Comparison of ENCODE assay signal across 36 cellular contexts in genomic region chr22:32735516-32735915, GRCh38.
"Had no signal": no experiment of that assay in that cellular context is flagged by ENCODE, and none has a peak within 500 bp of the region (broad histone marks: within the 10 kb centered on the region; RNA-seq: fewer than 3 reads in every experiment).

No MANE protein-coding gene starts in this region.

- FAIRE-seq: astrocyte had no signal

- H3K4me1 Mint-ChIP-seq: activated CD4-positive, alpha-beta T cell treated with anti-CD3 and anti-CD28 coated beads for 36 hours; activated CD4-positive, alpha-beta T cell treated with anti-CD3 and anti-CD28 coated beads, Interleukin-2, amount 10 ng/mL, durations not matched to agents 7 days and 5 days; WTC11 had no signal

- H3K4me1 ChIP-seq: adrenal gland, body of pancreas, breast epithelium, Peyer's patch, SJSA1 had no signal

- H3K27me3 ChIP-seq: adrenal gland, body of pancreas, breast epithelium, Peyer's patch, SJSA1 had no signal

- H3K36me3 ChIP-seq: adrenal gland, breast epithelium, Peyer's patch, SJSA1 had no signal

- H3K4me3 Mint-ChIP-seq: activated CD4-positive, alpha-beta T cell treated with anti-CD3 and anti-CD28 coated beads for 36 hours; activated CD4-positive, alpha-beta T cell treated with anti-CD3 and anti-CD28 coated beads, Interleukin-2, amount 10 ng/mL, durations not matched to agents 7 days and 5 days; activated CD8-positive, alpha-beta T cell treated with anti-CD3 and anti-CD28 coated beads, Interleukin-2, amount 10 ng/mL, durations not matched to agents 7 days and 5 days; activated T-cell treated with anti-CD3 and anti-CD28 coated beads, Interleukin-2, amount 50 U/mL, for 24 hours; T-helper 1 cell treated with Interleukin-12 subunit alpha and Interleukin-12 subunit beta and Interleukin-4 antibody, amounts not matched to agents 30 μg/mL and 1 μg/mL, for 36 hours; T-helper 2 cell treated with Interferon-gamma antibody and Interleukin-4, amounts not matched to agents 5 μg/mL and 100 μg/mL, for 36 hours; WTC11 had no signal

- ATAC-seq: activated CD4-positive, alpha-beta T cell treated with anti-CD3 and anti-CD28 coated beads for 36 hours; activated CD4-positive, CD25-positive, alpha-beta regulatory T cell treated with anti-CD3 and anti-CD28 coated beads, Interleukin-2, amount 50 U/mL, for 24 hours; activated CD8-positive, alpha-beta T cell treated with anti-CD3 and anti-CD28 coated beads, Interleukin-2, amount 10 ng/mL, durations not matched to agents 7 days and 5 days; activated naive CD4-positive, alpha-beta T cell treated with anti-CD3 and anti-CD28 coated beads, Interleukin-2, amount 50 U/mL, for 72 hours; body of pancreas; PC-3; WTC11 had no signal

- H3K27ac ChIP-seq: adrenal gland, body of pancreas, breast epithelium, Peyer's patch, SJSA1 had no signal

- H3K4me2 ChIP-seq: SK-N-SH had no signal

- H3K36me3 Mint-ChIP-seq: activated naive CD4-positive, alpha-beta T cell treated with anti-CD3 and anti-CD28 coated beads, Interleukin-2, amount 50 U/mL, for 72 hours; WTC11 had no signal

- H3K4me3 ChIP-seq: adrenal gland, body of pancreas, breast epithelium, Peyer's patch, SJSA1 had no signal

- H3K9me3 Mint-ChIP-seq: activated CD4-positive, alpha-beta T cell treated with anti-CD3 and anti-CD28 coated beads, Interleukin-2, amount 10 ng/mL, durations not matched to agents 7 days and 5 days; activated naive CD4-positive, alpha-beta T cell treated with anti-CD3 and anti-CD28 coated beads, Interleukin-2, amount 50 U/mL, for 72 hours; activated T-cell treated with anti-CD3 and anti-CD28 coated beads, Interleukin-2, amount 50 U/mL, for 24 hours; activated T-helper 2 cell treated with anti-CD3 and anti-CD28 coated beads, Interferon-gamma antibody, Interleukin-2, Interleukin-4, amounts not matched to agents 10 μg/mL and 5 μg/mL and 100 μg/mL, durations not matched to agents 14 hours and 24 hours and 36 hours; T-helper 1 cell treated with Interleukin-12 subunit alpha and Interleukin-12 subunit beta and Interleukin-4 antibody, amounts not matched to agents 30 μg/mL and 1 μg/mL, for 36 hours; T-helper 2 cell treated with Interferon-gamma antibody and Interleukin-4, amounts not matched to agents 5 μg/mL and 100 μg/mL, for 36 hours; WTC11 had no signal

- DNase-seq: activated CD4-positive, alpha-beta T cell treated with anti-CD3 and anti-CD28 coated beads for 36 hours; activated CD4-positive, alpha-beta T cell treated with anti-CD3 and anti-CD28 coated beads, Interleukin-2, amount 10 ng/mL, durations not matched to agents 7 days and 5 days; activated CD4-positive, alpha-beta T cell treated with anti-CD3 and anti-CD28 coated beads, Interleukin-2, amount 50 U/mL, for 48 hours; activated CD8-positive, alpha-beta T cell treated with anti-CD3 and anti-CD28 coated beads, Interleukin-2, amount 10 ng/mL, durations not matched to agents 7 days and 5 days; activated gamma-delta T cell; activated naive CD4-positive, alpha-beta T cell treated with Interleukin-2 at 50 U/mL for 16 hours; activated T-cell treated with anti-CD3 and anti-CD28 coated beads, Interleukin-2, amount 50 U/mL, for 24 hours; adrenal gland; body of pancreas; KG1; MM.1S; MV-4-11; NCI-H1092; NCI-H1436 treated with DMSO at 0.1 percent for 48 hours; NCI-H187; NCI-H2029 treated with DMSO at 0.1 percent for 48 hours; NCI-H2107; NCI-H2171; NCI-H510A; NCI-H526; NCI-H748 treated with DMSO at 0.1 percent for 48 hours; NK-92 treated with Interleukin-12 subunit alpha and Interleukin-12 subunit beta, amount 100 ng/mL, for 24 hours; PC-3; Peyer's patch; RPMI8226; SHP77 treated with DMSO at 0.1 percent for 48 hours; SK-N-SH had no signal

- H3K9ac ChIP-seq: SK-N-SH had no signal

- H3K27ac Mint-ChIP-seq: activated CD4-positive, alpha-beta T cell treated with anti-CD3 and anti-CD28 coated beads for 36 hours; activated CD4-positive, alpha-beta T cell treated with anti-CD3 and anti-CD28 coated beads, Interleukin-2, amount 10 ng/mL, durations not matched to agents 7 days and 5 days; activated CD8-positive, alpha-beta T cell treated with anti-CD3 and anti-CD28 coated beads, Interleukin-2, amount 10 ng/mL, durations not matched to agents 7 days and 5 days; activated naive CD4-positive, alpha-beta T cell treated with anti-CD3 and anti-CD28 coated beads, Interleukin-2, amount 50 U/mL, for 72 hours; activated T-cell treated with anti-CD3 and anti-CD28 coated beads, Interleukin-2, amount 50 U/mL, for 24 hours; activated T-helper 2 cell treated with anti-CD3 and anti-CD28 coated beads, Interferon-gamma antibody, Interleukin-2, Interleukin-4, amounts not matched to agents 10 μg/mL and 5 μg/mL and 100 μg/mL, durations not matched to agents 14 hours and 24 hours and 36 hours; T-helper 1 cell treated with Interleukin-12 subunit alpha and Interleukin-12 subunit beta and Interleukin-4 antibody, amounts not matched to agents 30 μg/mL and 1 μg/mL, for 36 hours; T-helper 2 cell treated with Interferon-gamma antibody and Interleukin-4, amounts not matched to agents 5 μg/mL and 100 μg/mL, for 36 hours; WTC11 had no signal

- H3K9me3 ChIP-seq: adrenal gland, breast epithelium, Peyer's patch, SJSA1, SK-N-SH had no signal
